In genomic region chr15:40807028-40807887, GRCh38 we compare ENCODE assay signal across 8 cellular contexts. TPM values are rescaled to one million over a fixed set of nuclear protein-coding genes. Genes with fewer than 3 reads are reported as not detected.
A peak's percentile ranks its signal among the peaks of the same experiment; 100 is the strongest.
DNase-seq lines count a peak whose midpoint lies in the region; ATAC-seq lines count a peak whose summit lies in the region.

TSS of gene DNAJC17 (minus strand) at chr15:40807473. CDS start at chr15:40807446, 27 bp downstream.
TSS of gene ZFYVE19 (plus strand) at chr15:40807089. CDS start at chr15:40807590, 501 bp downstream.

- H3K36me3 Mint-ChIP-seq in activated CD4-positive, alpha-beta T cell treated with anti-CD3 and anti-CD28 coated beads, Interleukin-2, amount 10 ng/mL, durations not matched to agents 7 days and 5 days (ENCODE audit: low read depth): peaks cover 2% of the 10 kb centered on the region

- peak; percentile 70 to 99 (median 95) for DNase-seq in C1 segment of cervical spinal cord (lab: John Stamatoyannopoulos, UW)
- DNase-seq in NCI-H69 (lab: John Stamatoyannopoulos, UW): peak; percentile 100
- peak; percentile 97 for DNase-seq in activated CD4-positive, alpha-beta T cell treated with anti-CD3 and anti-CD28 coated beads, Interleukin-2, amount 10 ng/mL, durations not matched to agents 7 days and 5 days
- DNase-seq in cortex of kidney (lab: John Stamatoyannopoulos, UW): peak; percentile 79
- peak; percentile 99 for DNase-seq in left kidney (ENCODE audit: low read depth, low spot score)
- peak; percentile 95 to 96 for DNase-seq in stimulated activated CD4-positive, alpha-beta T cell treated with anti-CD3 and anti-CD28 coated beads, Interleukin-2, amount 100 ng/mL, for 24 hours

- ATAC-seq in GM19328 (IDR thresholded peaks at IDR 0.05; ENCODE audit: unreplicated experiment) (peak; percentile 90), HG03520 (IDR thresholded peaks at IDR 0.05; ENCODE audit: unreplicated experiment) (peak; percentile 90)

- no peaks in the 10 kb centered on the region for H3K9me3 Mint-ChIP-seq in activated CD4-positive, alpha-beta T cell treated with anti-CD3 and anti-CD28 coated beads, Interleukin-2, amount 10 ng/mL, durations not matched to agents 7 days and 5 days

- H3K4me1 Mint-ChIP-seq in activated CD4-positive, alpha-beta T cell treated with anti-CD3 and anti-CD28 coated beads, Interleukin-2, amount 10 ng/mL, durations not matched to agents 7 days and 5 days: peaks cover 29% of the 10 kb centered on the region

- peak within 1 kb of the TSS; percentile 98 for H3K27ac Mint-ChIP-seq in activated CD4-positive, alpha-beta T cell treated with anti-CD3 and anti-CD28 coated beads, Interleukin-2, amount 10 ng/mL, durations not matched to agents 7 days and 5 days

- H3K27me3 Mint-ChIP-seq in activated CD4-positive, alpha-beta T cell treated with anti-CD3 and anti-CD28 coated beads, Interleukin-2, amount 10 ng/mL, durations not matched to agents 7 days and 5 days: no peaks in the 10 kb centered on the region

- CTCF ChIA-PET in activated CD4-positive, alpha-beta T cell treated with anti-CD3 and anti-CD28 coated beads, Interleukin-2, amount 10 ng/mL, durations not matched to agents 7 days and 5 days (lab: Charles Lee): interaction anchor here (1.0 to 1.9 kb wide), 5 partner anchors 15 to 113 kb away, joined by 3 to 5 read pairs (median 3); no protein-coding TSS in a partner anchor

- POLR2A ChIA-PET in activated CD4-positive, alpha-beta T cell treated with anti-CD3 and anti-CD28 coated beads, Interleukin-2, amount 10 ng/mL, durations not matched to agents 7 days and 5 days (lab: Charles Lee): no interaction called here

- H3K4me3 Mint-ChIP-seq in activated CD4-positive, alpha-beta T cell treated with anti-CD3 and anti-CD28 coated beads, Interleukin-2, amount 10 ng/mL, durations not matched to agents 7 days and 5 days: peak within 1 kb of the TSS; percentile 90

RNA-seq across cellular contexts. Expression of gene DNAJC17, which starts in this region (rescaled TPM):
- 10 to 100 TPM; 42.2 to 44.3 TPM for total RNA-seq in activated CD4-positive, alpha-beta T cell treated with anti-CD3 and anti-CD28 coated beads, Interleukin-2, amount 10 ng/mL, durations not matched to agents 7 days and 5 days

RNA-seq across cellular contexts. Expression of gene ZFYVE19, which starts in this region (rescaled TPM):
- total RNA-seq in activated CD4-positive, alpha-beta T cell treated with anti-CD3 and anti-CD28 coated beads, Interleukin-2, amount 10 ng/mL, durations not matched to agents 7 days and 5 days: 10 to 100 TPM; 31.1 to 32.2 TPM

Comparison
In these comparisons a context has a peak if more than half of its experiments do, and no peak if none do; other contexts are left out.
1. Peak in every context shown above with its lines: DNase-seq and ATAC-seq.